18 cellular contexts compared by ENCODE assay signal in genomic region chrX:110015915-110016314, GRCh38. TPM values are rescaled to one million over a fixed set of nuclear protein-coding genes. Genes with fewer than 3 reads are reported as not detected.
A peak's percentile ranks its signal among the peaks of the same experiment; 100 is the strongest.
DNase-seq lines count a peak whose midpoint lies in the region; ATAC-seq and TF ChIP-seq lines count a peak whose summit lies in the region.
"Had no signal": no experiment of that assay in that cellular context is flagged by ENCODE, and none has a peak within 500 bp of the region (broad histone marks: within the 10 kb centered on the region; RNA-seq: fewer than 3 reads in every experiment).

No MANE protein-coding gene starts in this region.

- H3K4me1 ChIP-seq in right cardiac atrium (ENCODE audit: control insufficient read depth, insufficient read depth, low read length) (peaks cover 1% of the 10 kb centered on the region), ovary (ENCODE audit: insufficient read depth) (peaks cover 7% of the 10 kb centered on the region)

- DNase-seq in Right ventricle myocardium inferior (ENCODE audit: missing footprints), result no peak
- DNase-seq in Right ventricle myocardium superior, result no peak
- DNase-seq in right cardiac atrium, result no peak
- peak; percentile 42 to 73 (median 53) for DNase-seq in ovary
- no peak for DNase-seq in endothelial cell (ENCODE audit: low spot score)
- DNase-seq in activated CD4-positive, CD25-positive, alpha-beta regulatory T cell (lab: John Stamatoyannopoulos, UW), result no peak
- DNase-seq in NCI-H1930 (lab: John Stamatoyannopoulos, UW), result no peak
- DNase-seq: 8988T; CD8-positive, alpha-beta memory T cell; NCI-H1092; NCI-H1694; SHP77 treated with DMSO at 0.1 percent for 48 hours had no signal

- no peak for TF ChIP-seq POLR2A in ovary (IDR thresholded peaks at IDR 0.05)

- no peaks in the 10 kb centered on the region for H3K9me3 Mint-ChIP-seq in endothelial cell (ENCODE audit: unreplicated experiment)
- H3K9me3 Mint-ChIP-seq: CD8-positive, alpha-beta memory T cell; GM23338 had no signal

- TF ChIP-seq EP300 in ovary (IDR thresholded peaks at IDR 0.05), result no peak

- WGBS in right cardiac atrium, result 47% methylated on average over 5 of the region's 5 CpGs
- WGBS in ovary, 3 donors, result 29 to 58% (median 41%) methylated on average over 5 of the region's 5 CpGs

- no peaks in the 10 kb centered on the region for H3K36me3 ChIP-seq in ovary

- H3K9me3 ChIP-seq in right cardiac atrium (ENCODE audit: control insufficient read depth, low read length) (no peaks in the 10 kb centered on the region), ovary (no peaks in the 10 kb centered on the region)
- H3K9me3 ChIP-seq: BLaER1 had no signal

- H3K27ac Mint-ChIP-seq in endothelial cell (ENCODE audit: unreplicated experiment), result no peak overlapping the region
- H3K27ac Mint-ChIP-seq: CD8-positive, alpha-beta memory T cell; GM23338 had no signal

- H3K27ac ChIP-seq in right cardiac atrium (ENCODE audit: low read length) (peak overlapping the region; percentile 49), ovary (peak overlapping the region in 1 of 2 donors; percentile 68)
- H3K27ac ChIP-seq: BLaER1, HL-60 had no signal

- H3K4me1 Mint-ChIP-seq in endothelial cell (ENCODE audit: unreplicated experiment), result peaks cover 8% of the 10 kb centered on the region

- H3K4me3 ChIP-seq in right cardiac atrium (ENCODE audit: low read length) (no peak overlapping the region), ovary (no peak overlapping the region)
- H3K4me3 ChIP-seq: BLaER1, GM23338, K562 had no signal

- no peak overlapping the region for H3K4me3 Mint-ChIP-seq in endothelial cell (ENCODE audit: unreplicated experiment)
- H3K4me3 Mint-ChIP-seq: CD8-positive, alpha-beta memory T cell; GM23338 had no signal

- ATAC-seq in Right ventricle myocardium inferior (peak; percentile 15), Right ventricle myocardium superior (ENCODE audit: poor library complexity) (no peak), right cardiac atrium (peak in 1 of 2 donors; percentile 56), HG03175 (IDR thresholded peaks at IDR 0.05; ENCODE audit: unreplicated experiment) (no peak)
- ATAC-seq: GM23338, Panc1 had no signal

- intact Hi-C loops in Right ventricle myocardium inferior (cut with DNase I), result loop anchor here (10.0 kb wide), 1 partner anchor 69 kb away; no protein-coding TSS in a partner anchor
- intact Hi-C loops in Right ventricle myocardium superior (cut with DNase I), result no loop called here
- intact Hi-C loops in right cardiac atrium (cut with DNase I), result no loop called here
- intact Hi-C loops in ovary (cut with DNase I), result no loop called here

- peaks cover 1% of the 10 kb centered on the region for H3K27me3 Mint-ChIP-seq in endothelial cell (ENCODE audit: unreplicated experiment)
- H3K27me3 Mint-ChIP-seq: CD8-positive, alpha-beta memory T cell had no signal

- TF ChIP-seq CTCF in ovary (IDR thresholded peaks at IDR 0.05) (no peak), endothelial cell (IDR thresholded peaks at IDR 0.05; ENCODE audit: unreplicated experiment) (no peak)

- H3K36me3 Mint-ChIP-seq in endothelial cell (ENCODE audit: low read depth, unreplicated experiment), result peaks cover 5% of the 10 kb centered on the region

- no peaks in the 10 kb centered on the region for H3K27me3 ChIP-seq in right cardiac atrium (ENCODE audit: control insufficient read depth, insufficient read depth)
- H3K27me3 ChIP-seq in ovary, result no peaks in the 10 kb centered on the region

RNA-seq across cellular contexts. Expression of gene TMEM164, which starts 13.0 kb away (rescaled TPM):
- total RNA-seq in Right ventricle myocardium inferior, result 53.6 TPM
- total RNA-seq in Right ventricle myocardium superior, result 47.1 TPM
- 10 to 100 TPM; 29.7 to 37.5 (median 34.3) TPM for total RNA-seq in right cardiac atrium
- 17.6 TPM for polyA plus RNA-seq in right cardiac atrium
- 10 to 100 TPM; 26.5 to 59.4 (median 33.2) TPM for total RNA-seq in ovary
- 10 to 100 TPM; 17.5 to 32.4 TPM for polyA plus RNA-seq in ovary
- total RNA-seq in endothelial cell (ENCODE audit: unreplicated experiment), result 18.7 TPM

Comparison
In these comparisons a context has a peak if more than half of its experiments do, and no peak if none do; other contexts are left out.
1. DNase-seq: peak in ovary (5 of 5); none in Right ventricle myocardium inferior (single experiment), Right ventricle myocardium superior (single experiment), right cardiac atrium (0 of 3), endothelial cell (single experiment), activated CD4-positive, CD25-positive, alpha-beta regulatory T cell (0 of 4) and NCI-H1930 (0 of 2).